In the genomic region with DNA sequence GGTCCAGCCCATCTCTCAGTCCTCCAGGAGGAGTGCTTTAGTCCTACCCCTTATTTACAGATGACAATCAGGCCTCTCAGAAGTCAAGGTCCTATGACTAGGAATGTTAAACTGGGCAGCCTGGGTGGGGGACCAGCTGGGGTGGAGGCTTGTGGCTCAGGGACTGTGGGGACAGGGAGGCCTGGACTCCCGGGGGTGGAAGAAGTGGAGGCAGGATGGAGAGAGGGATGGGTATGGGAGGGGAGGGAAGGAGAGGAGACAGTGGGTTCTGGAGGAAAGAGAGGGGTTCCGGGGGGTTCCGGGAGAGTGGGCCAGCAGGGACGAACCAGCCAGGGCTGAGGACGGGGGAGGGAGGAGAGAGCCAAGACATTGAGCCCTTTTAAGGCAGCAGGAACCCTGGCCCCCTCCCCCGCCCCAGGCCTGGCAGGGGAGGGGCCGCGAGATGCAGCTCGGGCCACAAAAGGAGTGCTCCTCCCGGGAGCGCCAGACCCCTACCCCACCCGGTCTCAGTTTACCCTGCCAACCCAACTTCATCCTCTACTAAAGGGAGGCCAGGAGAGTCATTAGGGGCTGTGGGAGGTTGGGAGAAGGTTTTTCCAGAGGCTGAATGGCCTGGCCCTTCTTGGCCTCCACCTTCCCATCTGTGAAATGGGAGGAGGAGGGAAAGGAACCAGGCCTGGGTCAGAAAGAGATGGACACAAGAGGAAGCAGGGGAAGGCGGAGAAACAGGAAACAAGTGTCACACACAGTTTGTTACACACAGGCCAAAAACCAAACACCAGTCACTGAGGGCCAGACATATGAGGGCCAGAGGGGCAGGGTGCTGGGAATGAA, we compare ENCODE assay signal across 9 cellular contexts. TPM values are rescaled to one million over a fixed set of nuclear protein-coding genes. Genes with fewer than 3 reads are reported as not detected.
DNase-seq lines count a peak whose midpoint lies in the region; ATAC-seq, FAIRE-seq and TF ChIP-seq lines count a peak whose summit lies in the region.
"Had no signal": no experiment of that assay in that cellular context is flagged by ENCODE, and none has a peak within 500 bp of the region (broad histone marks: within the 10 kb centered on the region; RNA-seq: fewer than 3 reads in every experiment).

No MANE protein-coding gene starts in this region.

- DNase-seq in AG08395 (ENCODE audit: low spot score) (peak; percentile 7), NCI-H2029 (lab: John Stamatoyannopoulos, UW) (peak; percentile 27), pancreas (peak in 3 of 6 donors; percentile 49 to 60 (median 57)), NCI-H1436 treated with DMSO at 0.1 percent for 48 hours (lab: John Stamatoyannopoulos, UW) (no peak), cerebellum (ENCODE audit: low spot score) (no peak), NCI-H524 treated with DMSO at 0.1 percent for 48 hours (lab: John Stamatoyannopoulos, UW) (no peak)
- DNase-seq: naive thymus-derived CD8-positive, alpha-beta T cell had no signal

- ATAC-seq in pancreas (peak; percentile 2 to 15 (median 10)), GM18861 (IDR thresholded peaks at IDR 0.05; ENCODE audit: unreplicated experiment) (no peak)

- H3K36me3 ChIP-seq in endocrine pancreas (ENCODE audit: control insufficient read depth, insufficient read depth, low read length) = no peaks in the 10 kb centered on the region
- H3K36me3 ChIP-seq in pancreas = peaks cover 0 to 30% (median 16%) of the 10 kb centered on the region in 3 donors

- no peak for TF ChIP-seq CTCF in pancreas (IDR thresholded peaks at IDR 0.05)

- FAIRE-seq in pancreas (lab: Jason Lieb, UNC) = no peak

- H3K27me3 ChIP-seq in endocrine pancreas (ENCODE audit: control insufficient read depth, insufficient read depth, low read length) = no peaks in the 10 kb centered on the region
- H3K27me3 ChIP-seq in pancreas = no peaks in the 10 kb centered on the region

- H3K27ac ChIP-seq in pancreas = peak overlapping the region; percentile 64 to 90 (median 74)

- H3K4me1 ChIP-seq in endocrine pancreas (ENCODE audit: control insufficient read depth, insufficient read depth, low read length) = no peaks in the 10 kb centered on the region
- peaks cover 0 to 13% (median 0%) of the 10 kb centered on the region in 3 donors for H3K4me1 ChIP-seq in pancreas

- WGBS in pancreas, 2 donors = 20 to 28% methylated on average over 13 of the region's 13 CpGs

- H3K9me3 ChIP-seq in endocrine pancreas (ENCODE audit: control insufficient read depth, low read length) (no peaks in the 10 kb centered on the region), pancreas (no peaks in the 10 kb centered on the region)

- intact Hi-C loops in pancreas (cut with DNase I) = no loop called here

- H3K4me3 ChIP-seq in endocrine pancreas (ENCODE audit: control insufficient read depth, insufficient read depth, low read length) (no peak overlapping the region), pancreas (peak overlapping the region in 3 of 4 donors; percentile 38 to 56 (median 54))

- H3K9ac ChIP-seq in endocrine pancreas (ENCODE audit: control insufficient read depth, insufficient read depth, low read length) = peak overlapping the region; percentile 17

RNA-seq across cellular contexts. Expression of a gene that starts 1.6 kb away (rescaled TPM):
- total RNA-seq in pancreas (10 to 100 TPM; 27.0 to 74.7 (median 37.7) TPM), cerebellum (27.9 TPM)
- 100 to 1,000 TPM; 147 to 293 TPM for polyA plus RNA-seq in pancreas

RNA-seq across cellular contexts. Expression of a gene that starts 11.6 kb away (rescaled TPM):
- 10 to 100 TPM; 18.7 to 38.2 (median 28.0) TPM for total RNA-seq in pancreas
- polyA plus RNA-seq in pancreas = 10 to 100 TPM; 25.1 to 42.5 TPM
- total RNA-seq in cerebellum = 3.4 TPM

RNA-seq across cellular contexts. Expression of a gene that starts 12.0 kb away (rescaled TPM):
- total RNA-seq in pancreas = 10 to 100 TPM; 14.3 to 23.0 (median 18.6) TPM
- polyA plus RNA-seq in pancreas = 10 to 100 TPM; 14.2 to 39.8 TPM
- 42.3 TPM for total RNA-seq in cerebellum

RNA-seq across cellular contexts. Expression of a gene that starts 34.4 kb away (rescaled TPM):
- under 1 TPM in 1 of 6 donors, not detected in 5; 0.08 TPM for total RNA-seq in pancreas
- under 1 TPM in 1 of 2 donors, not detected in 1; 0.08 TPM for polyA plus RNA-seq in pancreas
- not detected for total RNA-seq in cerebellum
- polyA plus RNA-seq: naive thymus-derived CD8-positive, alpha-beta T cell had no signal

RNA-seq across cellular contexts. Expression of a gene that starts 47.4 kb away (rescaled TPM):
- total RNA-seq in pancreas = not detected
- not detected for polyA plus RNA-seq in pancreas
- not detected for total RNA-seq in cerebellum
- total RNA-seq: naive thymus-derived CD8-positive, alpha-beta T cell had no signal
- polyA plus RNA-seq: naive thymus-derived CD8-positive, alpha-beta T cell had no signal

Comparison
In these comparisons a context has a peak if more than half of its experiments do, and no peak if none do; other contexts are left out.
1. DNase-seq: peak in AG08395 (single experiment) and NCI-H2029 (single experiment); none in NCI-H1436 treated with DMSO at 0.1 percent for 48 hours (single experiment), cerebellum (single experiment) and NCI-H524 treated with DMSO at 0.1 percent for 48 hours (single experiment).